In the genomic region with DNA sequence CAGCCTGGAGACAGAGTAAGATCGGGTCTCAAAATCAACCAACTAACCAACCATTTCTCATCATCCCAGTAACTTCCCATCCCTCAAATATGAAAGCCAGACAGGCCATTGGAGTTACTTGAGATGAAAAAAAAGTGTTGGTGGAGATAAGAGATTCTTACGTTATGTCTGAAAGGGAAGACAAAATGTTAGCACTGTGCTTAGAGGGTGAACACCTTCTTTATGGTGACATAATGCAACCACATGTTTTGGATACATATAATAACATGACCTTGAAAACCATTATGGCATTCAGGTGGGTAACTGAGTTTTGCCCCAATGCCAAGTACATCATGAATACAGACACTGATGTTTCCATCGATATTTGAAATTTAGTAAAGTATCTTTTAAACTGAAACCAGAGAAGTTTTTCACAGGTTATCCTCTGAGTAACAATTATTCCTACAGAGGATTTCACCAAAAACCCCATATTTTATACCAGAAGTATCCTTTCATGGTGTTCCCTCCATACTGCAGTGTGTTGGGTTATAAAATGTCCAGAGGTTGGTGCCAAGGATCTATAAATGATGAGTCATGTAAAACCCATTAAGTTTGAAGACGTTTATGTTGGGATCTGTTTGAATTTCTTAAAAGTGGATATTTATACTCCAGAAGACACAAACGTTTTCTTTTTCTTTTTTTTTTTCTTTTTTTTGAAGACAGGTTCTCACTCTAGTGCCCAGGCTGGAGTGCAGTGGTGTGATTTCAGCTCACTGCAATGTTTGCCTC, we compare ENCODE assay signal across 25 cellular contexts. TPM values are rescaled to one million over a fixed set of nuclear protein-coding genes. Genes with fewer than 3 reads are reported as not detected.
DNase-seq lines count a peak whose midpoint lies in the region; ATAC-seq, FAIRE-seq and TF ChIP-seq lines count a peak whose summit lies in the region.
"Had no signal": no experiment of that assay in that cellular context is flagged by ENCODE, and none has a peak within 500 bp of the region (broad histone marks: within the 10 kb centered on the region; RNA-seq: fewer than 3 reads in every experiment).

No MANE protein-coding gene starts in this region.

- peaks cover 26% of the 10 kb centered on the region for H3K4me1 ChIP-seq in A549
- H3K4me1 ChIP-seq in OCI-LY7 (ENCODE audit: insufficient read depth, low read length, poor library complexity, severe bottlenecking): no peaks in the 10 kb centered on the region
- H3K4me1 ChIP-seq: left lung had no signal

- H3K27ac ChIP-seq in A549 (no peak overlapping the region), OCI-LY7 (ENCODE audit: low read depth, low read length, poor library complexity, severe bottlenecking) (no peak overlapping the region)
- H3K27ac ChIP-seq: brain microvascular endothelial cell, left lung, stomach, tibial artery had no signal

- H4K20me1 ChIP-seq in OCI-LY7 (ENCODE audit: insufficient read depth, low read length): no peaks in the 10 kb centered on the region

- TF ChIP-seq POLR2A in A549 (IDR thresholded peaks at IDR 0.05; ENCODE audit: low read length): no peak

- no peaks in the 10 kb centered on the region for H3K9me3 ChIP-seq in A549
- H3K9me3 ChIP-seq in OCI-LY7 (ENCODE audit: low read length): no peaks in the 10 kb centered on the region
- H3K9me3 ChIP-seq: left lung, stomach, tibial artery had no signal

- TF ChIP-seq CTCF in A549 (IDR thresholded peaks at IDR 0.05): no peak
- no peak for TF ChIP-seq CTCF in OCI-LY7 (conservative IDR thresholded peaks at IDR 0.05; ENCODE audit: low read length)

- peak overlapping the region; percentile 53 for H3K27ac Mint-ChIP-seq in activated CD4-positive, alpha-beta T cell treated with anti-CD3 and anti-CD28 coated beads, Interleukin-2, amount 10 ng/mL, durations not matched to agents 24 days and 14 days
- peak overlapping the region; percentile 19 for H3K27ac Mint-ChIP-seq in central memory CD8-positive, alpha-beta T cell (ENCODE audit: low read depth)
- H3K27ac Mint-ChIP-seq: H9; T-helper 1 cell treated with Interleukin-12 subunit alpha and Interleukin-12 subunit beta and Interleukin-4 antibody, amounts not matched to agents 30 μg/mL and 1 μg/mL, for 36 hours had no signal

- intact Hi-C loops in activated CD4-positive, alpha-beta T cell treated with anti-CD3 and anti-CD28 coated beads, Interleukin-2, amount 10 ng/mL, durations not matched to agents 24 days and 14 days (cut with micrococcal nuclease): no loop called here
- intact Hi-C loops in OCI-LY7 (cut with micrococcal nuclease; ENCODE audit: unreplicated experiment): no loop called here

- H3K36me3 ChIP-seq in OCI-LY7 (ENCODE audit: insufficient read depth, low read length): no peaks in the 10 kb centered on the region
- H3K36me3 ChIP-seq: brain microvascular endothelial cell, left lung, stomach, tibial artery had no signal

- no peak for TF ChIP-seq EP300 in A549 (IDR thresholded peaks at IDR 0.05)

- CTCF ChIA-PET in A549 (lab: Yijun Ruan, JAX) (interaction anchor here (1.0 kb wide), 1 partner anchor 32 kb away, joined by 3 read pairs; no protein-coding TSS in a partner anchor), OCI-LY7 (lab: Charles Lee; ENCODE audit: unreplicated experiment) (no interaction called here)

- no peaks in the 10 kb centered on the region for H3K9me3 Mint-ChIP-seq in activated CD4-positive, alpha-beta T cell treated with anti-CD3 and anti-CD28 coated beads, Interleukin-2, amount 10 ng/mL, durations not matched to agents 24 days and 14 days
- no peaks in the 10 kb centered on the region for H3K9me3 Mint-ChIP-seq in central memory CD8-positive, alpha-beta T cell
- H3K9me3 Mint-ChIP-seq: H9; T-helper 1 cell treated with Interleukin-12 subunit alpha and Interleukin-12 subunit beta and Interleukin-4 antibody, amounts not matched to agents 30 μg/mL and 1 μg/mL, for 36 hours had no signal

- POLR2A ChIA-PET in A549 (lab: Yijun Ruan, JAX): no interaction called here
- POLR2A ChIA-PET in OCI-LY7 (lab: Charles Lee): interaction anchor here (1.0 kb wide), 1 partner anchor 21 kb away, joined by 5 read pairs; no protein-coding TSS in a partner anchor

- no peaks in the 10 kb centered on the region for H3K79me2 ChIP-seq in OCI-LY7 (ENCODE audit: insufficient read depth, low read depth, low read length)

- peaks cover 31% of the 10 kb centered on the region for H3K36me3 Mint-ChIP-seq in activated CD4-positive, alpha-beta T cell treated with anti-CD3 and anti-CD28 coated beads, Interleukin-2, amount 10 ng/mL, durations not matched to agents 24 days and 14 days (ENCODE audit: low read depth)
- H3K36me3 Mint-ChIP-seq in central memory CD8-positive, alpha-beta T cell (ENCODE audit: insufficient read depth): peaks cover 11% of the 10 kb centered on the region

- H3K4me2 ChIP-seq in A549 (no peak overlapping the region), OCI-LY7 (ENCODE audit: low read length) (no peak overlapping the region)

- no peak for DNase-seq in activated CD4-positive, alpha-beta T cell treated with anti-CD3 and anti-CD28 coated beads, Interleukin-2, amount 10 ng/mL, durations not matched to agents 24 days and 14 days
- DNase-seq in activated CD4-positive, alpha-beta T cell treated with anti-CD3 and anti-CD28 coated beads, Interleukin-2, amount 50 U/mL, for 48 hours: no peak
- DNase-seq in A549 (ENCODE audit: low read depth in 1 of 2, low spot score in 1 of 2) (no peak), GM19239 (ENCODE audit: insufficient read length, low spot score) (no peak), nucleus accumbens (lab: John Stamatoyannopoulos, UW) (no peak), OCI-LY7 (ENCODE audit: low spot score) (no peak), NCI-H2107 treated with DMSO at 0.1 percent for 48 hours (lab: John Stamatoyannopoulos, UW; ENCODE audit: unreplicated experiment) (no peak)
- no peak for DNase-seq in central memory CD8-positive, alpha-beta T cell (ENCODE audit: low spot score in 2 of 2)
- DNase-seq: 8988T; activated CD4-positive, CD25-positive, alpha-beta regulatory T cell treated with anti-CD3 and anti-CD28 coated beads, Interleukin-2, amount 50 U/mL, for 72 hours; activated effector memory CD4-positive, alpha-beta T cell treated with Interleukin-2 at 50 U/mL for 16 hours; amniotic stem cell; brain microvascular endothelial cell; H9; hypothalamus; Karpas-422; left lung; mesenchymal stem cell; NCI-H146; NCI-H2107; OCI-M1; stomach; tibial artery had no signal

- no TSS peak for BruUV-seq in OCI-LY7 (replicated peaks; lab: Mats Ljungman, UMichigan)

- FAIRE-seq in A549 (lab: Jason Lieb, UNC) (no peak), GM19239 (lab: Jason Lieb, UNC) (peak; percentile 14)
- FAIRE-seq: islet of Langerhans had no signal

- ATAC-seq in A549: no peak
- ATAC-seq in central memory CD8-positive, alpha-beta T cell (replicated peaks; ENCODE audit: extremely low read depth, poor library complexity, severe bottlenecking): no peak
- ATAC-seq: left lung had no signal

- 59% methylated on average over 5 of the region's 5 CpGs for WGBS in A549 (ENCODE audit: missing lambda C conversion rate)

- no peak for TF ChIP-seq RAD21 in A549 (conservative IDR thresholded peaks at IDR 0.05 in 1 of 2, IDR thresholded peaks at IDR 0.05 in 1 of 2)

- H3K9me2 ChIP-seq in OCI-LY7 (ENCODE audit: insufficient read depth, low read length): no peaks in the 10 kb centered on the region

- no peak overlapping the region for H3K4me3 ChIP-seq in A549
- H3K4me3 ChIP-seq in OCI-LY7 (ENCODE audit: low read depth, low read length, poor library complexity, severe bottlenecking): no peak overlapping the region
- H3K4me3 ChIP-seq: left lung, stomach, tibial artery had no signal

- no peaks in the 10 kb centered on the region for H3K27me3 Mint-ChIP-seq in activated CD4-positive, alpha-beta T cell treated with anti-CD3 and anti-CD28 coated beads, Interleukin-2, amount 10 ng/mL, durations not matched to agents 24 days and 14 days
- no peaks in the 10 kb centered on the region for H3K27me3 Mint-ChIP-seq in central memory CD8-positive, alpha-beta T cell

- H3K4me3 Mint-ChIP-seq in activated CD4-positive, alpha-beta T cell treated with anti-CD3 and anti-CD28 coated beads, Interleukin-2, amount 10 ng/mL, durations not matched to agents 24 days and 14 days: no peak overlapping the region
- H3K4me3 Mint-ChIP-seq in central memory CD8-positive, alpha-beta T cell: peak overlapping the region; percentile 16
- H3K4me3 Mint-ChIP-seq: H9; T-helper 1 cell treated with Interleukin-12 subunit alpha and Interleukin-12 subunit beta and Interleukin-4 antibody, amounts not matched to agents 30 μg/mL and 1 μg/mL, for 36 hours had no signal

- H2AFZ ChIP-seq in OCI-LY7 (ENCODE audit: low read length): no peak overlapping the region

- peaks cover 51% of the 10 kb centered on the region for H3K4me1 Mint-ChIP-seq in activated CD4-positive, alpha-beta T cell treated with anti-CD3 and anti-CD28 coated beads, Interleukin-2, amount 10 ng/mL, durations not matched to agents 24 days and 14 days
- peaks cover 75% of the 10 kb centered on the region for H3K4me1 Mint-ChIP-seq in central memory CD8-positive, alpha-beta T cell
- H3K4me1 Mint-ChIP-seq: H9 had no signal

TF ChIP-seq in A549, 52 proteins besides CTCF, POLR2A, EP300 and RAD21:
- TF ChIP-seq MAFK (IDR thresholded peaks at IDR 0.05; ENCODE audit: partially characterized antibody): peak; percentile 90
- TF ChIP-seq FOSL2 (IDR thresholded peaks at IDR 0.05): no peak
- peak; percentile 48 for TF ChIP-seq FOSL2 (CRISPR knock-in tag; IDR thresholded peaks at IDR 0.05)
- TF ChIP-seq NFE2L2 (conservative IDR thresholded peaks at IDR 0.05; ENCODE audit: low read length): peak; percentile 84
- TF ChIP-seq ELK1 (IDR thresholded peaks at IDR 0.05; ENCODE audit: low read depth, low read length): no peak

RNA-seq across cellular contexts. Expression of gene AAK1, which starts 45.5 kb away (rescaled TPM):
- 81.7 and 86.0 TPM in 2 replicates for total RNA-seq in activated CD4-positive, alpha-beta T cell treated with anti-CD3 and anti-CD28 coated beads, Interleukin-2, amount 10 ng/mL, durations not matched to agents 24 days and 14 days
- polyA plus RNA-seq in A549 (2011; rRNA removed) (25.7 and 26.9 TPM in 2 replicates), A549 (2017; fragmentation: RNase III; extraction: RNeasy Plus Mini Kit Qiagen cat#74134 plus additional on column Dnase treatment) (15.9 to 19.3 TPM (median 15.9 TPM) in 3 replicates)
- polyA plus RNA-seq in A549 (2012; cell fraction: cytosol; rRNA removed): 8.6 and 12.2 TPM in 2 replicates
- polyA plus RNA-seq in A549 (2012; cell fraction: nucleus; rRNA removed): 11.6 and 12.6 TPM in 2 replicates
- 29.7 and 39.7 TPM in 2 replicates for polyA minus RNA-seq in A549 (2011; rRNA and poly(A)+ RNA removed)
- 2.3 and 8.5 TPM in 2 replicates for total RNA-seq in OCI-LY7 (2014; rRNA removed; shearing (Covaris generic))
- total RNA-seq in OCI-LY7 (2022): 8.3 and 8.7 TPM in 2 replicates
